Comparison of ENCODE assay signal across 8 cellular contexts in the genomic region with DNA sequence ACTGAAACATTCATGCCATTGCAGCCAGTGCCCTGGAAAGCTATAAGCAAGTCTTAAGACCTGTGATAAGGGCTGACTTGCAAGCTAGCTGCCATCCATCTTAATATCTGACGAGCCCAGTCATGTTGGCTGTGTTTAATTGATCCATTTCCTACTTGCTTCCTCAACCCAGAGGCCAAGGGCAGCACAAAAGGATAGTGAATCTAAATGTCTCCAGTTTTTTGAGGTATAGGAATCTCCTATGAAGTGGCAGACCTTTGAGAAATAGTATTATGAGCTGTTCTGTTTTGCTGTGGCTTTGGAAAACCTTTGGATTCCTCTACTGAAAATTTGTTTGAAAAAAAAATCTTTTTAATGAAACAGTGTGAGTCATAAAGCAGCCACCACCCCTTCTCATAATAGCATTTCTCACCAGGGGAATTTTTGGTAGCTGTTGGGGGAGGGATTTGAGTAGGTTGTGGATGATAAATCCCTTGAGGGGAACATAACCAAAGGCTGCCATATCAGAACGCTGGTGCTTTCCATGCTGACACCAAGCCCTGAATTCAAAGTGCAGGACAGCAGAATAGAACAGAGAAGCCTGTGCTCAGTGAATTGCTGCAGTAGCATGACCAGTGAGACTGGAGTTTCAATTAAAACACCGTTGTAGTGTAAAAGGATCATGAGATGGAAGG. TPM values are rescaled to one million over a fixed set of nuclear protein-coding genes. Genes with fewer than 3 reads are reported as not detected.
A peak's percentile ranks its signal among the peaks of the same experiment; 100 is the strongest.
DNase-seq lines count a peak whose midpoint lies in the region; ATAC-seq and TF ChIP-seq lines count a peak whose summit lies in the region.

No MANE protein-coding gene starts in this region.

- peak overlapping the region; percentile 25 for H2AFZ ChIP-seq in IMR-90 (replicated peaks; ENCODE audit: low read length, poor library complexity)

- H3K27me3 ChIP-seq in IMR-90 (ENCODE audit: control insufficient read depth, insufficient read depth, low read length) (no peaks in the 10 kb centered on the region), skeletal muscle tissue (ENCODE audit: control insufficient read depth in 3 of 3, insufficient read depth in 3 of 3, low read length in 3 of 3) (no peaks in the 10 kb centered on the region)

- CTCF ChIA-PET in IMR-90 (lab: Yijun Ruan, JAX) = interaction anchor here (0.8 to 1.5 kb wide), 2 partner anchors 32 to 99 kb away, joined by 3 to 4 read pairs; no protein-coding TSS in a partner anchor

- H3K79me1 ChIP-seq in IMR-90 (ENCODE audit: low read depth in 1 of 2, low read length in 2 of 2) = peaks cover 30 to 73% of the 10 kb centered on the region in 2 experiments

- peak overlapping the region; percentile 2; the same call in 1 of the 2 replicates for H2AK5ac ChIP-seq in IMR-90 (ENCODE audit: low read depth, low read length)

- H3K9me3 Mint-ChIP-seq in activated T-cell treated with anti-CD3 and anti-CD28 coated beads, Interleukin-2, amount 50 U/mL, for 24 hours = no peaks in the 10 kb centered on the region

- DNase-seq in Daoy (ENCODE audit: low read depth) (peak; percentile 87), IMR-90 (peak; percentile 92), foreskin melanocyte (peak; percentile 51), SIG-M5 (lab: John Stamatoyannopoulos, UW) (no peak), DMS114 treated with DMSO at 0.1 percent for 48 hours (lab: John Stamatoyannopoulos, UW; ENCODE audit: unreplicated experiment) (no peak)
- DNase-seq in activated T-cell treated with anti-CD3 and anti-CD28 coated beads, Interleukin-2, amount 50 U/mL, for 24 hours = peak; percentile 54

- no peak overlapping the region for H2AK9ac ChIP-seq in IMR-90 (replicated peaks; ENCODE audit: low read depth, low read length, poor library complexity)

- WGBS in IMR-90 (ENCODE audit: extremely low coverage in 2 of 2, insufficient read length in 1 of 2), 2 experiments = 14% methylated on average over 1 of the region's 3 CpGs; no CpG with 5 or more reads in 1 of the 2 experiments

- H4K8ac ChIP-seq in IMR-90 (ENCODE audit: low read depth in 2 of 2, low read length in 2 of 2) = peak overlapping the region in 1 of 2 experiments; percentile 61; a peak in 2 of 4 replicates

- H2BK20ac ChIP-seq in IMR-90 (ENCODE audit: low read depth, low read length) = peak overlapping the region; percentile 64

- H3K4me1 ChIP-seq in IMR-90 (ENCODE audit: control insufficient read depth, insufficient read depth, low read length) (peaks cover 12% of the 10 kb centered on the region), skeletal muscle tissue (ENCODE audit: control insufficient read depth in 3 of 3, insufficient read depth in 3 of 3, low read length in 3 of 3) (peaks cover 17 to 27% (median 25%) of the 10 kb centered on the region in 3 donors)

- TF ChIP-seq POLR2A in IMR-90 (IDR thresholded peaks at IDR 0.05; ENCODE audit: low read depth, low read length) = no peak

- peak overlapping the region; percentile 55; the same call in 1 of the 2 replicates for H3K23ac ChIP-seq in IMR-90 (ENCODE audit: low read depth, low read length)

- no peaks in the 10 kb centered on the region for H3K36me3 ChIP-seq in IMR-90 (ENCODE audit: control insufficient read depth, insufficient read depth, low read length)
- peaks cover 0 to 3% (median 0%) of the 10 kb centered on the region in 3 donors for H3K36me3 ChIP-seq in skeletal muscle tissue (ENCODE audit: control insufficient read depth in 3 of 3, insufficient read depth in 3 of 3, low read length in 3 of 3)

- intact Hi-C loops in IMR-90 (cut with micrococcal nuclease) = loop anchor here (5.0 kb wide), 1 partner anchor 76 kb away; no protein-coding TSS in a partner anchor

- dilution Hi-C loops in IMR-90 (cut with HindIII; ENCODE audit: low sequenced_read_pairs, unreplicated experiment) = no loop called here

- H3K27ac ChIP-seq in IMR-90 (ENCODE audit: insufficient read depth, low read length) = peak overlapping the region; percentile 32
- peak overlapping the region; percentile 88 for H3K27ac ChIP-seq in skeletal muscle tissue (ENCODE audit: low read depth, low read length)

- no peak overlapping the region; the same call in 1 of the 2 replicates for H3K9ac ChIP-seq in IMR-90 (ENCODE audit: low read depth, low read length)
- peak overlapping the region in 2 of 3 donors; percentile 16 to 47 for H3K9ac ChIP-seq in skeletal muscle tissue (ENCODE audit: low read depth in 1 of 3, low read length in 3 of 3)

- 0 out of 2 replicates have a peak, but pooled peaks have one; percentile 8 for TF ChIP-seq RAD21 in IMR-90 (IDR thresholded peaks at IDR 0.05; ENCODE audit: low read length)

- H3K56ac ChIP-seq in IMR-90 (ENCODE audit: extremely low read depth, insufficient read depth, low read length) = no peak overlapping the region

- peaks cover 2% of the 10 kb centered on the region for H3K36me3 Mint-ChIP-seq in activated T-cell treated with anti-CD3 and anti-CD28 coated beads, Interleukin-2, amount 50 U/mL, for 24 hours (ENCODE audit: low read depth)

- H4K91ac ChIP-seq in IMR-90 (ENCODE audit: insufficient read depth, low read depth, low read length) = peak overlapping the region; percentile 33; the same call in 1 of the 2 replicates

- peak overlapping the region; percentile 88 for H3K4me2 ChIP-seq in IMR-90 (ENCODE audit: low read depth, low read length)

- H3K9me3 ChIP-seq in IMR-90 (ENCODE audit: control insufficient read depth, insufficient read depth, low read length) (no peaks in the 10 kb centered on the region), skeletal muscle tissue (ENCODE audit: control insufficient read depth in 3 of 3, low read length in 3 of 3) (no peaks in the 10 kb centered on the region)

- peak overlapping the region; percentile 86 for H2BK5ac ChIP-seq in IMR-90 (ENCODE audit: low read depth, low read length, poor library complexity, severe bottlenecking)

- POLR2A ChIA-PET in IMR-90 (lab: Charles Lee; ENCODE audit: unreplicated experiment) = interaction anchor here (0.6 kb wide), 1 partner anchor 13 kb away, joined by 3 read pairs; no protein-coding TSS in a partner anchor

- H3K4me1 Mint-ChIP-seq in activated T-cell treated with anti-CD3 and anti-CD28 coated beads, Interleukin-2, amount 50 U/mL, for 24 hours (ENCODE audit: low read depth) = peaks cover 56% of the 10 kb centered on the region

- peak overlapping the region; percentile 59; the same call in 1 of the 2 replicates for H3K14ac ChIP-seq in IMR-90 (replicated peaks; ENCODE audit: low read depth, low read length)

- BruUV-seq in IMR-90 (replicated peaks; lab: Mats Ljungman, UMichigan) = no TSS peak

- peak overlapping the region; percentile 25; the same call in 1 of the 3 replicates for H2BK15ac ChIP-seq in IMR-90 (ENCODE audit: low read depth, low read length)

- peak overlapping the region; percentile 76 for H3K4ac ChIP-seq in IMR-90 (ENCODE audit: low read depth, low read length)

- peak overlapping the region; percentile 94 for H3K27ac Mint-ChIP-seq in activated T-cell treated with anti-CD3 and anti-CD28 coated beads, Interleukin-2, amount 50 U/mL, for 24 hours

- H4K20me1 ChIP-seq in IMR-90 (ENCODE audit: insufficient read depth, low read length) = peaks cover 25% of the 10 kb centered on the region

- TF ChIP-seq CTCF in IMR-90 (conservative IDR thresholded peaks at IDR 0.05; ENCODE audit: low read depth, low read length) = no peak

- no peaks in the 10 kb centered on the region for H3K27me3 Mint-ChIP-seq in activated T-cell treated with anti-CD3 and anti-CD28 coated beads, Interleukin-2, amount 50 U/mL, for 24 hours

- peak overlapping the region; percentile 55 for H3K4me3 Mint-ChIP-seq in activated T-cell treated with anti-CD3 and anti-CD28 coated beads, Interleukin-2, amount 50 U/mL, for 24 hours

- H3K4me3 ChIP-seq in IMR-90 (ENCODE audit: insufficient read depth, low read depth, low read length) (no peak overlapping the region; the same call in 1 of the 2 replicates), skeletal muscle tissue (ENCODE audit: low read length in 3 of 3) (peak overlapping the region in 1 of 3 donors; percentile 46)

- H3K18ac ChIP-seq in IMR-90 (ENCODE audit: low read depth, low read length) = peak overlapping the region; percentile 68; the same call in 1 of the 2 replicates

- peak overlapping the region; percentile 50 for H2BK120ac ChIP-seq in IMR-90 (ENCODE audit: low read depth, low read length)

- H4K5ac ChIP-seq in IMR-90 (ENCODE audit: low read depth, low read length) = peak overlapping the region; percentile 41; the same call in 1 of the 2 replicates

- ATAC-seq in GM21447 (IDR thresholded peaks at IDR 0.05; ENCODE audit: unreplicated experiment) (peak; percentile 66), IMR-90 (ENCODE audit: low read depth) (peak; percentile 95)

- H3K9me1 ChIP-seq in IMR-90 (ENCODE audit: insufficient read depth, low read length) = peaks cover 14% of the 10 kb centered on the region

- in situ Hi-C loops in IMR-90 (cut with MboI; ENCODE audit: low sequenced_read_pairs) = loop anchor here (5.0 kb wide), 1 partner anchor 76 kb away; no protein-coding TSS in a partner anchor

TF ChIP-seq in IMR-90, 13 proteins besides CTCF, POLR2A, EP300 and RAD21 (continues in another document):
- TF ChIP-seq, protein P1, sequence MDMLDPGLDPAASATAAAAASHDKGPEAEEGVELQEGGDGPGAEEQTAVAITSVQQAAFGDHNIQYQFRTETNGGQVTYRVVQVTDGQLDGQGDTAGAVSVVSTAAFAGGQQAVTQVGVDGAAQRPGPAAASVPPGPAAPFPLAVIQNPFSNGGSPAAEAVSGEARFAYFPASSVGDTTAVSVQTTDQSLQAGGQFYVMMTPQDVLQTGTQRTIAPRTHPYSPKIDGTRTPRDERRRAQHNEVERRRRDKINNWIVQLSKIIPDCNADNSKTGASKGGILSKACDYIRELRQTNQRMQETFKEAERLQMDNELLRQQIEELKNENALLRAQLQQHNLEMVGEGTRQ (IDR thresholded peaks at IDR 0.05; ENCODE audit: low read depth, low read length) = no peak
- TF ChIP-seq CEBPB (IDR thresholded peaks at IDR 0.05; ENCODE audit: low read depth, low read length) = no peak
- peak; percentile 68 for TF ChIP-seq FOS (IDR thresholded peaks at IDR 0.05; ENCODE audit: low read depth, low read length)
- TF ChIP-seq MAZ (IDR thresholded peaks at IDR 0.05; ENCODE audit: borderline replicate concordance, low read depth, low read length) = 0 out of 2 replicates have a peak, but pooled peaks have one; percentile 14
- no peak for TF ChIP-seq MXI1 (IDR thresholded peaks at IDR 0.05; ENCODE audit: borderline replicate concordance, low read depth, low read length)
- TF ChIP-seq MAFK (IDR thresholded peaks at IDR 0.05; ENCODE audit: low read depth, low read length) = no peak

RNA-seq across cellular contexts. Expression of a gene that starts 12.9 kb away (rescaled TPM):
- total RNA-seq in Daoy (2014; rRNA removed; shearing (Covaris generic)) = 17.5 and 21.9 TPM in 2 replicates
- total RNA-seq in IMR-90 (2012; rRNA removed) = 8.2 and 9.7 TPM in 2 replicates
- 20.7 and 24.9 TPM in 2 replicates for polyA plus RNA-seq in IMR-90 (2012; rRNA removed)
- 20.3 and 39.9 TPM in 2 replicates for polyA plus RNA-seq in IMR-90 (2012; cell fraction: cytosol; rRNA removed)
- polyA plus RNA-seq in IMR-90 (2012; cell fraction: nucleus; rRNA removed; ENCODE audit: low replicate concordance) = 46.3 and 57.6 TPM in 2 replicates
- 7.8 TPM for total RNA-seq in skeletal muscle tissue

RNA-seq across cellular contexts. Expression of a gene that starts 26.8 kb away (rescaled TPM):
- total RNA-seq in Daoy (2014; rRNA removed; shearing (Covaris generic)) = 3.8 and 9.4 TPM in 2 replicates
- total RNA-seq in IMR-90 (2012; rRNA removed) = 23.9 and 29.4 TPM in 2 replicates
- 37.5 and 44.6 TPM in 2 replicates for polyA plus RNA-seq in IMR-90 (2012; rRNA removed)
- 15.4 and 30.7 TPM in 2 replicates for polyA plus RNA-seq in IMR-90 (2012; cell fraction: cytosol; rRNA removed)
- 148 and 198 TPM in 2 replicates for polyA plus RNA-seq in IMR-90 (2012; cell fraction: nucleus; rRNA removed; ENCODE audit: low replicate concordance)
- total RNA-seq in skeletal muscle tissue = 16.7 TPM

Comparison
In these comparisons a context has a peak if more than half of its experiments do, and no peak if none do; other contexts are left out.
1. DNase-seq: peak in Daoy (single experiment), IMR-90 (single experiment), activated T-cell treated with anti-CD3 and anti-CD28 coated beads, Interleukin-2, amount 50 U/mL, for 24 hours (single experiment) and foreskin melanocyte (single experiment); none in SIG-M5 (single experiment) and DMS114 treated with DMSO at 0.1 percent for 48 hours (single experiment).